ENCODE assay signal across 15 cellular contexts in the genomic region with DNA sequence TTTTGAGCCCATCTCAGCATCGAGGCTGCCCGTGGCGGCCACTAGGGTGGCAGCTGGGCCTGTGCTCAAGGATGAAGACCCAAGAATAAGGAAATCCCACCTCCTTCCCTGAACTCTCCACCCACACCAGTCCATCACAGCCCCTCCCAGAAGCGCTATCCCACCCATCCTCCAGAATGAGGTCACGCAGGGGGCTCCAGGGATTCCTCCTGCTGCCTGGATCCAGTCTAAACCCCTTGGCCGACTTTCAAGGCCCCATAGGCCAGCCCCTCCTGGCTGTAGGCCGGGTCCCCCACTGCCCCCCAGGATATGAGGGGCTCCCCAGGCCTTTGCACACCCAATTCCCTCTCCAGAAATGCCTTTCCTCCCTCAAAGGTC. TPM values are rescaled to one million over a fixed set of nuclear protein-coding genes. Genes with fewer than 3 reads are reported as not detected.
DNase-seq lines count a peak whose midpoint lies in the region; ATAC-seq and TF ChIP-seq lines count a peak whose summit lies in the region.
"Had no signal": no experiment of that assay in that cellular context is flagged by ENCODE, and none has a peak within 500 bp of the region (broad histone marks: within the 10 kb centered on the region; RNA-seq: fewer than 3 reads in every experiment).

No MANE protein-coding gene starts in this region.

- H3K4me3 ChIP-seq in SK-N-SH (ENCODE audit: low read depth in 2 of 2, low read length in 1 of 2) (no peak overlapping the region), osteoblast (ENCODE audit: insufficient read depth, low read length) (no peak overlapping the region), urinary bladder (ENCODE audit: low read depth, low read length) (no peak overlapping the region)

- H4K20me1 ChIP-seq in SK-N-SH (ENCODE audit: insufficient read depth) = no peaks in the 10 kb centered on the region
- H4K20me1 ChIP-seq in osteoblast (ENCODE audit: insufficient read depth, low read length) = no peaks in the 10 kb centered on the region

- H2AFZ ChIP-seq in SK-N-SH (ENCODE audit: low read depth) (no peak overlapping the region), osteoblast (ENCODE audit: low read length) (no peak overlapping the region)

- no peaks in the 10 kb centered on the region for H3K9me2 ChIP-seq in SK-N-SH

- DNase-seq in SK-N-SH (no peak), Right ventricle myocardium superior (peak; percentile 59), osteoblast (ENCODE audit: insufficient read length, low spot score, missing footprints) (peak; percentile 37), activated gamma-delta T cell treated with Interleukin-2 at 50 U/mL for 16 hours (no peak)
- DNase-seq: activated naive CD4-positive, alpha-beta T cell treated with Interleukin-2 at 50 U/mL for 16 hours; kidney glomerular epithelial cell; MM.1S; stimulated activated CD4-positive, alpha-beta T cell treated with anti-CD3 and anti-CD28 coated beads, Interleukin-2, amount 100 ng/mL, for 48 hours; stimulated activated naive B cell treated with anti-CD40 and anti-IgM and Interleukin-4, amounts not matched to agents 10 μg/mL and 1 μg/mL and 100 μg/mL, for 72 hours had no signal

- H3K79me2 ChIP-seq in SK-N-SH (ENCODE audit: insufficient read depth) = no peaks in the 10 kb centered on the region
- no peaks in the 10 kb centered on the region for H3K79me2 ChIP-seq in osteoblast (ENCODE audit: insufficient read depth, low read length)

- intact Hi-C loops in Right ventricle myocardium superior (cut with DNase I) = loop anchor here (5.0 to 10.0 kb wide), 3 partner anchors 147 to 465 kb away; a partner anchor contains a TSS

- no peak for TF ChIP-seq EP300 in SK-N-SH (IDR thresholded peaks at IDR 0.05; ENCODE audit: borderline replicate concordance in 1 of 2, low read depth in 1 of 2, low read length in 1 of 2)

- H3F3A ChIP-seq in SK-N-SH (replicated peaks; ENCODE audit: insufficient read depth) = peaks cover 7% of the 10 kb centered on the region

- ATAC-seq in SK-N-SH treated with all-trans-retinoic acid at 6 μM for 48 hours (no peak), Right ventricle myocardium superior (ENCODE audit: poor library complexity) (no peak), GM18873 (IDR thresholded peaks at IDR 0.05; ENCODE audit: low FRiP score, unreplicated experiment) (no peak), GM18520 (IDR thresholded peaks at IDR 0.05; ENCODE audit: unreplicated experiment) (no peak)
- ATAC-seq: stimulated activated naive B cell treated with anti-CD40 and anti-IgM and Interleukin-4, amounts not matched to agents 10 μg/mL and 1 μg/mL and 100 μg/mL, for 72 hours had no signal

- no peak for TF ChIP-seq RAD21 in SK-N-SH (IDR thresholded peaks at IDR 0.05; ENCODE audit: low read length)

- H3K36me3 ChIP-seq in SK-N-SH (replicated peaks in 1 of 2; ENCODE audit: control insufficient read depth in 1 of 2, insufficient read depth in 2 of 2, low read length in 1 of 2) (no peaks in the 10 kb centered on the region), osteoblast (ENCODE audit: insufficient read depth, low read length) (no peaks in the 10 kb centered on the region), urinary bladder (ENCODE audit: insufficient read depth) (no peaks in the 10 kb centered on the region)

- H3K4me1 ChIP-seq in SK-N-SH (ENCODE audit: control insufficient read depth in 1 of 2, insufficient read depth in 2 of 2, low read depth in 1 of 2, low read length in 1 of 2) (peaks cover 29 to 57% of the 10 kb centered on the region in 2 experiments; a peak in 3 of 4 replicates), osteoblast (ENCODE audit: insufficient read depth, low read length) (peaks cover 31% of the 10 kb centered on the region), urinary bladder (ENCODE audit: insufficient read depth) (no peaks in the 10 kb centered on the region)

- no peak overlapping the region for H3K9ac ChIP-seq in SK-N-SH

- no peaks in the 10 kb centered on the region for H3K9me3 ChIP-seq in SK-N-SH
- no peaks in the 10 kb centered on the region for H3K9me3 ChIP-seq in osteoblast (ENCODE audit: low read depth, low read length)

- CTCF ChIA-PET in SK-N-SH (lab: Yijun Ruan, JAX) = interaction anchor here (0.9 to 5.5 kb wide), 8 partner anchors 8 to 168 kb away, joined by 3 to 60 read pairs (median 4); no protein-coding TSS in a partner anchor

- POLR2A ChIA-PET in SK-N-SH (lab: Yijun Ruan, JAX) = interaction anchor here (2.4 kb wide), 1 partner anchor 265 kb away, joined by 7 read pairs; a partner anchor contains a TSS

- WGBS in SK-N-SH (ENCODE audit: low lambda C conversion rate) = 93% methylated on average over 2 of the region's 7 CpGs
- 31% methylated on average over 7 of the region's 7 CpGs for WGBS in urinary bladder

- H3K4me2 ChIP-seq in SK-N-SH = peak overlapping the region; percentile 73; the same call in 1 of the 2 replicates
- no peak overlapping the region for H3K4me2 ChIP-seq in osteoblast (ENCODE audit: insufficient read depth, low read length)

- no peak for TF ChIP-seq CTCF in SK-N-SH (IDR thresholded peaks at IDR 0.05)
- no peak for TF ChIP-seq CTCF in osteoblast (IDR thresholded peaks at IDR 0.05; ENCODE audit: extremely low read depth, low read depth, low read length)

- H3K27ac ChIP-seq in SK-N-SH (ENCODE audit: low read depth in 2 of 2, low read length in 1 of 2) (peak overlapping the region in 1 of 2 experiments; percentile 76; a peak in 2 of 4 replicates), osteoblast (ENCODE audit: low read depth, low read length) (no peak overlapping the region), urinary bladder (ENCODE audit: low read depth) (peak overlapping the region; percentile 65)
- H3K27ac ChIP-seq: 22Rv1 had no signal

- H3K27me3 ChIP-seq in SK-N-SH (ENCODE audit: insufficient read depth) (no peaks in the 10 kb centered on the region), osteoblast (ENCODE audit: insufficient read depth, low read length) (no peaks in the 10 kb centered on the region)

TF ChIP-seq in SK-N-SH, 30 proteins besides CTCF, POLR2A, EP300 and RAD21 (continues in another document):
- no peak for TF ChIP-seq YY1 (IDR thresholded peaks at IDR 0.05; ENCODE audit: low read depth)
- no peak for TF ChIP-seq CHD2 (IDR thresholded peaks at IDR 0.05; ENCODE audit: low read length, partially characterized antibody)
- no peak for TF ChIP-seq TAF1 (IDR thresholded peaks at IDR 0.05; ENCODE audit: borderline replicate concordance, low read depth, low read length)
- no peak for TF ChIP-seq NRF1 (IDR thresholded peaks at IDR 0.05; ENCODE audit: low read depth, low read length)
- TF ChIP-seq, protein P1, sequence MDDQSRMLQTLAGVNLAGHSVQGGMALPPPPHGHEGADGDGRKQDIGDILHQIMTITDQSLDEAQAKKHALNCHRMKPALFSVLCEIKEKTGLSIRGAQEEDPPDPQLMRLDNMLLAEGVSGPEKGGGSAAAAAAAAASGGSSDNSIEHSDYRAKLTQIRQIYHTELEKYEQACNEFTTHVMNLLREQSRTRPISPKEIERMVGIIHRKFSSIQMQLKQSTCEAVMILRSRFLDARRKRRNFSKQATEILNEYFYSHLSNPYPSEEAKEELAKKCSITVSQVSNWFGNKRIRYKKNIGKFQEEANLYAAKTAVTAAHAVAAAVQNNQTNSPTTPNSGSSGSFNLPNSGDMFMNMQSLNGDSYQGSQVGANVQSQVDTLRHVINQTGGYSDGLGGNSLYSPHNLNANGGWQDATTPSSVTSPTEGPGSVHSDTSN (IDR thresholded peaks at IDR 0.05) = no peak
- no peak for TF ChIP-seq GABPA (IDR thresholded peaks at IDR 0.05; ENCODE audit: low read depth)
- TF ChIP-seq FOXM1 (IDR thresholded peaks at IDR 0.05; ENCODE audit: low read depth) = no peak
- no peak for TF ChIP-seq TEAD4 (IDR thresholded peaks at IDR 0.05; ENCODE audit: borderline replicate concordance, insufficient read depth)

TF ChIP-seq in SK-N-SH treated with all-trans-retinoic acid at 6 μM for 48 hours, 23 proteins besides CTCF, POLR2A, EP300 and RAD21:
- TF ChIP-seq CSDC2 (CRISPR knock-in tag; IDR thresholded peaks at IDR 0.05) = no peak
- TF ChIP-seq, protein P2, sequence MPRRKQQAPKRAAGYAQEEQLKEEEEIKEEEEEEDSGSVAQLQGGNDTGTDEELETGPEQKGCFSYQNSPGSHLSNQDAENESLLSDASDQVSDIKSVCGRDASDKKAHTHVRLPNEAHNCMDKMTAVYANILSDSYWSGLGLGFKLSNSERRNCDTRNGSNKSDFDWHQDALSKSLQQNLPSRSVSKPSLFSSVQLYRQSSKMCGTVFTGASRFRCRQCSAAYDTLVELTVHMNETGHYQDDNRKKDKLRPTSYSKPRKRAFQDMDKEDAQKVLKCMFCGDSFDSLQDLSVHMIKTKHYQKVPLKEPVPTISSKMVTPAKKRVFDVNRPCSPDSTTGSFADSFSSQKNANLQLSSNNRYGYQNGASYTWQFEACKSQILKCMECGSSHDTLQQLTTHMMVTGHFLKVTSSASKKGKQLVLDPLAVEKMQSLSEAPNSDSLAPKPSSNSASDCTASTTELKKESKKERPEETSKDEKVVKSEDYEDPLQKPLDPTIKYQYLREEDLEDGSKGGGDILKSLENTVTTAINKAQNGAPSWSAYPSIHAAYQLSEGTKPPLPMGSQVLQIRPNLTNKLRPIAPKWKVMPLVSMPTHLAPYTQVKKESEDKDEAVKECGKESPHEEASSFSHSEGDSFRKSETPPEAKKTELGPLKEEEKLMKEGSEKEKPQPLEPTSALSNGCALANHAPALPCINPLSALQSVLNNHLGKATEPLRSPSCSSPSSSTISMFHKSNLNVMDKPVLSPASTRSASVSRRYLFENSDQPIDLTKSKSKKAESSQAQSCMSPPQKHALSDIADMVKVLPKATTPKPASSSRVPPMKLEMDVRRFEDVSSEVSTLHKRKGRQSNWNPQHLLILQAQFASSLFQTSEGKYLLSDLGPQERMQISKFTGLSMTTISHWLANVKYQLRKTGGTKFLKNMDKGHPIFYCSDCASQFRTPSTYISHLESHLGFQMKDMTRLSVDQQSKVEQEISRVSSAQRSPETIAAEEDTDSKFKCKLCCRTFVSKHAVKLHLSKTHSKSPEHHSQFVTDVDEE (CRISPR knock-in tag; IDR thresholded peaks at IDR 0.05) = no peak
- no peak for TF ChIP-seq SNAI2 (CRISPR knock-in tag; IDR thresholded peaks at IDR 0.05)
- no peak for TF ChIP-seq GLIS3 (CRISPR knock-in tag; IDR thresholded peaks at IDR 0.05)
- TF ChIP-seq BACH2 (CRISPR knock-in tag; IDR thresholded peaks at IDR 0.05; ENCODE audit: borderline replicate concordance) = no peak
- TF ChIP-seq ISL1 (CRISPR knock-in tag; IDR thresholded peaks at IDR 0.05) = no peak
TF ChIP-seq in SK-N-SH treated with all-trans-retinoic acid at 6 μM for 48 hours: peak in this region for 0.

RNA-seq across cellular contexts. Expression of a gene that starts 19.0 kb away (rescaled TPM):
- polyA plus RNA-seq in SK-N-SH (2012; rRNA removed) (not detected in 2 replicates), urinary bladder (not detected)
- polyA plus RNA-seq in SK-N-SH (2012; cell fraction: cytosol; rRNA removed) = not detected in 2 replicates
- polyA plus RNA-seq in SK-N-SH (2012; cell fraction: nucleus; rRNA removed) = not detected in 2 replicates
- total RNA-seq in Right ventricle myocardium superior (not detected), osteoblast (not detected in 2 replicates), urinary bladder (9.5 TPM)
- total RNA-seq: omental fat pad had no signal

Comparison
In these comparisons a context has a peak if more than half of its experiments do, and no peak if none do; other contexts are left out.
1. DNase-seq: peak in Right ventricle myocardium superior (single experiment) and osteoblast (single experiment); none in SK-N-SH (single experiment) and activated gamma-delta T cell treated with Interleukin-2 at 50 U/mL for 16 hours (single experiment).
2. RNA of a gene that starts 19.0 kb away (total RNA-seq): 9.5 TPM in urinary bladder (single experiment); not detected in Right ventricle myocardium superior (single experiment) and not detected in osteoblast; every median in the first group is over 10 times any median in the second.